33 cellular contexts compared by ENCODE assay signal in genomic region chr7:81666209-81666608, GRCh38.
"Had no signal": no experiment of that assay in that cellular context is flagged by ENCODE, and none has a peak within 500 bp of the region (broad histone marks: within the 10 kb centered on the region; RNA-seq: fewer than 3 reads in every experiment).

No MANE protein-coding gene starts in this region.

- DNase-seq: activated CD4-positive, alpha-beta memory T cell treated with anti-CD3 and anti-CD28 coated beads, Interleukin-2, amount 10 ng/mL, durations not matched to agents 7 days and 5 days; activated CD4-positive, alpha-beta T cell treated with anti-CD3 and anti-CD28 coated beads for 36 hours; activated CD4-positive, alpha-beta T cell treated with anti-CD3 and anti-CD28 coated beads, Interleukin-2, amount 10 ng/mL, durations not matched to agents 24 days and 14 days; activated CD4-positive, CD25-positive, alpha-beta regulatory T cell; activated CD4-positive, CD25-positive, alpha-beta regulatory T cell treated with anti-CD3 and anti-CD28 coated beads, Interleukin-2, amount 50 U/mL, for 72 hours; activated CD8-positive, alpha-beta memory T cell treated with anti-CD3 and anti-CD28 coated beads, Interleukin-2, amount 50 U/mL, for 48 hours; activated gamma-delta T cell; activated naive CD4-positive, alpha-beta T cell; activated naive CD4-positive, alpha-beta T cell treated with anti-CD3 and anti-CD28 coated beads, Interleukin-2, amount 10 ng/mL, durations not matched to agents 7 days and 5 days; activated naive CD8-positive, alpha-beta T cell treated with anti-CD3 and anti-CD28 coated beads, Interleukin-2, amount 10 ng/mL, durations not matched to agents 7 days and 5 days; activated T-cell treated with anti-CD3 and anti-CD28 coated beads for 4 hours; activated T-cell treated with anti-CD3 and anti-CD28 coated beads, Interleukin-2, amount 50 U/mL, for 24 hours; activated T-cell treated with anti-CD3 and anti-CD28 coated beads, Interleukin-2, amount 50 U/mL, for 72 hours; brain microvascular endothelial cell; cortex of kidney; dermis blood vessel endothelial cell; effector CD4-positive, alpha-beta T cell; effector memory CD8-positive, alpha-beta T cell; erythroblast; foreskin keratinocyte; gastrocnemius medialis; glutamatergic neuron; heart left ventricle; T-helper 17 cell; T1000; WERI-Rb-1 had no signal

- H3K4me3 Mint-ChIP-seq: activated CD4-positive, alpha-beta memory T cell treated with anti-CD3 and anti-CD28 coated beads, Interleukin-2, amount 10 ng/mL, durations not matched to agents 7 days and 5 days; activated CD4-positive, alpha-beta T cell treated with anti-CD3 and anti-CD28 coated beads for 36 hours; activated CD4-positive, alpha-beta T cell treated with anti-CD3 and anti-CD28 coated beads, Interleukin-2, amount 10 ng/mL, durations not matched to agents 24 days and 14 days; activated naive CD4-positive, alpha-beta T cell treated with anti-CD3 and anti-CD28 coated beads, Interleukin-2, amount 10 ng/mL, durations not matched to agents 7 days and 5 days; activated naive CD8-positive, alpha-beta T cell treated with anti-CD3 and anti-CD28 coated beads, Interleukin-2, amount 10 ng/mL, durations not matched to agents 7 days and 5 days; activated T-cell treated with anti-CD3 and anti-CD28 coated beads, Interleukin-2, amount 50 U/mL, for 24 hours; activated T-cell treated with anti-CD3 and anti-CD28 coated beads, Interleukin-2, amount 50 U/mL, for 72 hours; central memory CD8-positive, alpha-beta T cell; effector memory CD8-positive, alpha-beta T cell; T-helper 17 cell; T-helper 2 cell treated with Interferon-gamma antibody and Interleukin-4, amounts not matched to agents 5 μg/mL and 100 μg/mL, for 36 hours had no signal

- H3K4me3 ChIP-seq: esophagus muscularis mucosa, gastrocnemius medialis, heart left ventricle had no signal

- H3K27me3 ChIP-seq: brain microvascular endothelial cell, esophagus muscularis mucosa, foreskin keratinocyte, gastrocnemius medialis, heart left ventricle had no signal

- H3K36me3 ChIP-seq: brain microvascular endothelial cell, esophagus muscularis mucosa, gastrocnemius medialis, heart left ventricle, WERI-Rb-1 had no signal

- H3K36me3 Mint-ChIP-seq: activated naive CD4-positive, alpha-beta T cell treated with anti-CD3 and anti-CD28 coated beads, Interleukin-2, amount 10 ng/mL, durations not matched to agents 7 days and 5 days; activated naive CD4-positive, alpha-beta T cell treated with anti-CD3 and anti-CD28 coated beads, Interleukin-2, amount 50 U/mL, for 72 hours; activated naive CD8-positive, alpha-beta T cell treated with anti-CD3 and anti-CD28 coated beads, Interleukin-2, amount 10 ng/mL, durations not matched to agents 7 days and 5 days had no signal

- ATAC-seq: activated CD4-positive, alpha-beta T cell treated with anti-CD3 and anti-CD28 coated beads for 36 hours; activated naive CD4-positive, alpha-beta T cell treated with anti-CD3 and anti-CD28 coated beads, Interleukin-2, amount 50 U/mL, for 72 hours; activated T-cell treated with anti-CD3 and anti-CD28 coated beads, Interleukin-2, amount 50 U/mL, for 72 hours; effector memory CD8-positive, alpha-beta T cell; foreskin keratinocyte; gastrocnemius medialis; heart left ventricle; T-helper 17 cell had no signal

- H3K27me3 Mint-ChIP-seq: activated CD4-positive, alpha-beta memory T cell treated with anti-CD3 and anti-CD28 coated beads, Interleukin-2, amount 10 ng/mL, durations not matched to agents 7 days and 5 days; activated CD4-positive, alpha-beta T cell treated with anti-CD3 and anti-CD28 coated beads for 36 hours; activated CD4-positive, alpha-beta T cell treated with anti-CD3 and anti-CD28 coated beads, Interleukin-2, amount 10 ng/mL, durations not matched to agents 24 days and 14 days; activated naive CD4-positive, alpha-beta T cell treated with anti-CD3 and anti-CD28 coated beads, Interleukin-2, amount 10 ng/mL, durations not matched to agents 7 days and 5 days; activated naive CD8-positive, alpha-beta T cell treated with anti-CD3 and anti-CD28 coated beads, Interleukin-2, amount 10 ng/mL, durations not matched to agents 7 days and 5 days; activated T-cell treated with anti-CD3 and anti-CD28 coated beads, Interleukin-2, amount 50 U/mL, for 24 hours; central memory CD8-positive, alpha-beta T cell; effector memory CD8-positive, alpha-beta T cell; T-helper 17 cell had no signal

- H3K4me1 Mint-ChIP-seq: activated CD4-positive, alpha-beta memory T cell treated with anti-CD3 and anti-CD28 coated beads, Interleukin-2, amount 10 ng/mL, durations not matched to agents 7 days and 5 days; activated CD4-positive, alpha-beta T cell treated with anti-CD3 and anti-CD28 coated beads for 36 hours; activated CD4-positive, alpha-beta T cell treated with anti-CD3 and anti-CD28 coated beads, Interleukin-2, amount 10 ng/mL, durations not matched to agents 24 days and 14 days; activated naive CD4-positive, alpha-beta T cell treated with anti-CD3 and anti-CD28 coated beads, Interleukin-2, amount 10 ng/mL, durations not matched to agents 7 days and 5 days; activated naive CD8-positive, alpha-beta T cell treated with anti-CD3 and anti-CD28 coated beads, Interleukin-2, amount 10 ng/mL, durations not matched to agents 7 days and 5 days; central memory CD8-positive, alpha-beta T cell; T-helper 17 cell had no signal

- H3K4me1 ChIP-seq: foreskin keratinocyte, gastrocnemius medialis had no signal

- H3K27ac ChIP-seq: brain microvascular endothelial cell, esophagus muscularis mucosa, foreskin keratinocyte, gastrocnemius medialis, heart left ventricle, WERI-Rb-1 had no signal

- H3K27ac Mint-ChIP-seq: activated CD4-positive, alpha-beta memory T cell treated with anti-CD3 and anti-CD28 coated beads, Interleukin-2, amount 10 ng/mL, durations not matched to agents 7 days and 5 days; activated CD4-positive, alpha-beta T cell treated with anti-CD3 and anti-CD28 coated beads for 36 hours; activated CD4-positive, alpha-beta T cell treated with anti-CD3 and anti-CD28 coated beads, Interleukin-2, amount 10 ng/mL, durations not matched to agents 24 days and 14 days; activated naive CD4-positive, alpha-beta T cell treated with anti-CD3 and anti-CD28 coated beads, Interleukin-2, amount 10 ng/mL, durations not matched to agents 7 days and 5 days; activated naive CD4-positive, alpha-beta T cell treated with anti-CD3 and anti-CD28 coated beads, Interleukin-2, amount 50 U/mL, for 72 hours; activated naive CD8-positive, alpha-beta T cell treated with anti-CD3 and anti-CD28 coated beads, Interleukin-2, amount 10 ng/mL, durations not matched to agents 7 days and 5 days; activated T-cell treated with anti-CD3 and anti-CD28 coated beads, Interleukin-2, amount 50 U/mL, for 24 hours; activated T-cell treated with anti-CD3 and anti-CD28 coated beads, Interleukin-2, amount 50 U/mL, for 72 hours; effector memory CD8-positive, alpha-beta T cell; T-helper 17 cell; T-helper 2 cell treated with Interferon-gamma antibody and Interleukin-4, amounts not matched to agents 5 μg/mL and 100 μg/mL, for 36 hours had no signal

- H3K9me3 Mint-ChIP-seq: activated CD4-positive, alpha-beta T cell treated with anti-CD3 and anti-CD28 coated beads, Interleukin-2, amount 10 ng/mL, durations not matched to agents 24 days and 14 days had no signal

- H3K9me3 ChIP-seq: esophagus muscularis mucosa, gastrocnemius medialis, heart left ventricle had no signal

- FAIRE-seq: astrocyte, bronchial epithelial cell, colon had no signal
